In genomic region chr2:3608373-3609278, GRCh38 we compare ENCODE assay signal across 16 cellular contexts. TPM values are rescaled to one million over a fixed set of nuclear protein-coding genes. Genes with fewer than 3 reads are reported as not detected.
DNase-seq lines count a peak whose midpoint lies in the region; ATAC-seq, FAIRE-seq and TF ChIP-seq lines count a peak whose summit lies in the region.
"Had no signal": no experiment of that assay in that cellular context is flagged by ENCODE, and none has a peak within 500 bp of the region (broad histone marks: within the 10 kb centered on the region; RNA-seq: fewer than 3 reads in every experiment).

No MANE protein-coding gene starts in this region.

- H2AK5ac ChIP-seq in IMR-90 (ENCODE audit: low read depth, low read length): no peak overlapping the region

- no peaks in the 10 kb centered on the region for H3K36me3 ChIP-seq in IMR-90 (ENCODE audit: control insufficient read depth, insufficient read depth, low read length)
- H3K36me3 ChIP-seq in stomach: no peaks in the 10 kb centered on the region
- no peaks in the 10 kb centered on the region for H3K36me3 ChIP-seq in small intestine (ENCODE audit: control insufficient read depth in 2 of 2, insufficient read depth in 2 of 2, low read length in 2 of 2)
- no peaks in the 10 kb centered on the region for H3K36me3 ChIP-seq in kidney (ENCODE audit: control insufficient read depth in 1 of 2, insufficient read depth in 2 of 2, low read length in 2 of 2)
- H3K36me3 ChIP-seq: SJCRH30, tibial nerve had no signal

- H2BK120ac ChIP-seq in IMR-90 (ENCODE audit: low read depth, low read length): no peak overlapping the region

- no peak for TF ChIP-seq POLR2A in IMR-90 (IDR thresholded peaks at IDR 0.05; ENCODE audit: low read depth, low read length)
- TF ChIP-seq POLR2A in stomach (IDR thresholded peaks at IDR 0.05): no peak

- H3K9me1 ChIP-seq in IMR-90 (ENCODE audit: insufficient read depth, low read length): no peaks in the 10 kb centered on the region

- H3K9me3 ChIP-seq in IMR-90 (ENCODE audit: control insufficient read depth, insufficient read depth, low read length): peaks cover 2% of the 10 kb centered on the region; the same call in 1 of the 2 replicates
- no peaks in the 10 kb centered on the region for H3K9me3 ChIP-seq in stomach
- no peaks in the 10 kb centered on the region for H3K9me3 ChIP-seq in small intestine (ENCODE audit: control insufficient read depth, low read depth)
- no peaks in the 10 kb centered on the region for H3K9me3 ChIP-seq in kidney (ENCODE audit: control insufficient read depth in 1 of 2, low read length in 2 of 2)
- H3K9me3 ChIP-seq: mucosa of descending colon, psoas muscle, SJCRH30 had no signal

- peaks cover 5% of the 10 kb centered on the region; the same call in 1 of the 2 replicates for H3K27me3 ChIP-seq in IMR-90 (ENCODE audit: control insufficient read depth, insufficient read depth, low read length)
- H3K27me3 ChIP-seq in stomach: peaks cover 0 to 3% (median 0%) of the 10 kb centered on the region in 3 donors
- no peaks in the 10 kb centered on the region for H3K27me3 ChIP-seq in small intestine (ENCODE audit: control insufficient read depth in 2 of 2, insufficient read depth in 2 of 2, low read length in 2 of 2)
- H3K27me3 ChIP-seq: SJCRH30, tibial nerve had no signal

- H2BK20ac ChIP-seq in IMR-90 (ENCODE audit: low read depth, low read length): no peak overlapping the region

- peaks cover 14% of the 10 kb centered on the region for H3K4me1 Mint-ChIP-seq in activated naive CD8-positive, alpha-beta T cell treated with anti-CD3 and anti-CD28 coated beads, Interleukin-2, amount 10 ng/mL, durations not matched to agents 7 days and 5 days
- H3K4me1 Mint-ChIP-seq in stimulated activated naive CD8-positive, alpha-beta T cell treated with anti-CD3 and anti-CD28 coated beads, Interleukin-15, amount 100 ng/mL, for 72 hours: peaks cover 20% of the 10 kb centered on the region

- no peak overlapping the region for H3K4me2 ChIP-seq in IMR-90 (ENCODE audit: low read depth, low read length)

- in situ Hi-C loops in IMR-90 (cut with MboI; ENCODE audit: low sequenced_read_pairs): no loop called here

- TF ChIP-seq EP300 in stomach (IDR thresholded peaks at IDR 0.05): no peak

- TF ChIP-seq CTCF in IMR-90 (conservative IDR thresholded peaks at IDR 0.05; ENCODE audit: low read depth, low read length): no peak
- TF ChIP-seq CTCF in stomach (IDR thresholded peaks at IDR 0.05): no peak
- no peak for TF ChIP-seq CTCF in kidney (IDR thresholded peaks at IDR 0.05; ENCODE audit: borderline replicate concordance, extremely low read depth, insufficient read depth)

- DNase-seq in activated effector memory CD4-positive, alpha-beta T cell treated with anti-CD3 and anti-CD28 coated beads, Interleukin-2, amount 50 U/mL, for 16 hours: peak; percentile 57
- no peak for DNase-seq in activated effector memory CD4-positive, alpha-beta T cell treated with Interleukin-2 at 50 U/mL for 16 hours
- no peak for DNase-seq in IMR-90
- peak; percentile 34 for DNase-seq in activated naive CD8-positive, alpha-beta T cell treated with anti-CD3 and anti-CD28 coated beads, Interleukin-2, amount 10 ng/mL, durations not matched to agents 7 days and 5 days
- peak; percentile 19 for DNase-seq in stomach
- DNase-seq in stimulated activated naive CD8-positive, alpha-beta T cell treated with anti-CD3 and anti-CD28 coated beads, Interleukin-15, amount 100 ng/mL, for 72 hours: no peak
- no peak for DNase-seq in small intestine
- no peak for DNase-seq in kidney
- DNase-seq: psoas muscle, SJCRH30 had no signal

- no peaks in the 10 kb centered on the region for H3K79me1 ChIP-seq in IMR-90 (ENCODE audit: low read depth in 1 of 2, low read length in 2 of 2)

- POLR2A ChIA-PET in IMR-90 (lab: Charles Lee; ENCODE audit: unreplicated experiment): no interaction called here
- POLR2A ChIA-PET in activated naive CD8-positive, alpha-beta T cell treated with anti-CD3 and anti-CD28 coated beads, Interleukin-2, amount 10 ng/mL, durations not matched to agents 7 days and 5 days (lab: Charles Lee): interaction anchor here (1.0 to 1.5 kb wide), 3 partner anchors 8 to 230 kb away, joined by 3 to 8 read pairs (median 6); partner anchors contain the start of gene RNASEH1

- no peak overlapping the region for H2BK5ac ChIP-seq in IMR-90 (ENCODE audit: low read depth, low read length, poor library complexity, severe bottlenecking)

- BruUV-seq in IMR-90 (replicated peaks; lab: Mats Ljungman, UMichigan): no TSS peak

- no peak overlapping the region for H2BK15ac ChIP-seq in IMR-90 (ENCODE audit: low read depth, low read length)

- H3K56ac ChIP-seq in IMR-90 (ENCODE audit: extremely low read depth, insufficient read depth, low read length): no peak overlapping the region

- no peak overlapping the region for H3K9ac ChIP-seq in IMR-90 (ENCODE audit: low read depth, low read length)
- no peak overlapping the region for H3K9ac ChIP-seq in kidney (ENCODE audit: low read length in 2 of 2)

- no peak overlapping the region for H2AK9ac ChIP-seq in IMR-90 (replicated peaks; ENCODE audit: low read depth, low read length, poor library complexity)

- no peak overlapping the region for H4K91ac ChIP-seq in IMR-90 (ENCODE audit: insufficient read depth, low read depth, low read length)

- H3K27ac ChIP-seq in IMR-90 (ENCODE audit: insufficient read depth, low read length): no peak overlapping the region
- no peak overlapping the region for H3K27ac ChIP-seq in stomach
- no peak overlapping the region for H3K27ac ChIP-seq in small intestine (ENCODE audit: low read depth in 1 of 2, low read length in 1 of 2)
- no peak overlapping the region for H3K27ac ChIP-seq in kidney (ENCODE audit: low read depth in 2 of 2, low read length in 2 of 2)
- H3K27ac ChIP-seq: epithelial cell of prostate, psoas muscle, SJCRH30, tibial nerve had no signal

- H3K36me3 Mint-ChIP-seq in activated naive CD8-positive, alpha-beta T cell treated with anti-CD3 and anti-CD28 coated beads, Interleukin-2, amount 10 ng/mL, durations not matched to agents 7 days and 5 days: no peaks in the 10 kb centered on the region

- H3K4me3 ChIP-seq in IMR-90 (ENCODE audit: insufficient read depth, low read depth, low read length) (no peak overlapping the region), stomach (no peak overlapping the region), small intestine (ENCODE audit: low read depth in 1 of 2, low read length in 2 of 2) (no peak overlapping the region), kidney (ENCODE audit: low read length in 2 of 2) (peak overlapping the region in 1 of 2 donors; percentile 29)
- H3K4me3 ChIP-seq: mucosa of descending colon, psoas muscle, SJCRH30, tibial nerve had no signal

- H3K27ac Mint-ChIP-seq in activated naive CD8-positive, alpha-beta T cell treated with anti-CD3 and anti-CD28 coated beads, Interleukin-2, amount 10 ng/mL, durations not matched to agents 7 days and 5 days: peak overlapping the region; percentile 80
- no peak overlapping the region for H3K27ac Mint-ChIP-seq in stimulated activated naive CD8-positive, alpha-beta T cell treated with anti-CD3 and anti-CD28 coated beads, Interleukin-15, amount 100 ng/mL, for 72 hours

- dilution Hi-C loops in IMR-90 (cut with HindIII; ENCODE audit: low sequenced_read_pairs, unreplicated experiment): no loop called here

- FAIRE-seq in small intestine (lab: Jason Lieb, UNC): no peak
- no peak for FAIRE-seq in kidney (lab: Jason Lieb, UNC)
- FAIRE-seq: keratinocyte, TTC549 had no signal

- 76% methylated on average over 11 of the region's 19 CpGs; no CpG with 5 or more reads in 1 of the 2 experiments for WGBS in IMR-90 (ENCODE audit: extremely low coverage in 2 of 2, insufficient read length in 1 of 2), 2 experiments
- 78 to 82% (median 79%) methylated on average over 19 of the region's 19 CpGs for WGBS in stomach, 5 donors
- 67 to 77% (median 74%) methylated on average over 19 of the region's 19 CpGs for WGBS in small intestine, 3 donors

- H4K5ac ChIP-seq in IMR-90 (ENCODE audit: low read depth, low read length): no peak overlapping the region

- H3K4me3 Mint-ChIP-seq in activated naive CD8-positive, alpha-beta T cell treated with anti-CD3 and anti-CD28 coated beads, Interleukin-2, amount 10 ng/mL, durations not matched to agents 7 days and 5 days: peak overlapping the region; percentile 65
- no peak overlapping the region for H3K4me3 Mint-ChIP-seq in stimulated activated naive CD8-positive, alpha-beta T cell treated with anti-CD3 and anti-CD28 coated beads, Interleukin-15, amount 100 ng/mL, for 72 hours

- ATAC-seq in IMR-90 (ENCODE audit: low read depth): no peak
- ATAC-seq in activated naive CD8-positive, alpha-beta T cell treated with anti-CD3 and anti-CD28 coated beads, Interleukin-2, amount 10 ng/mL, durations not matched to agents 7 days and 5 days (ENCODE audit: low read depth): peak; percentile 17
- no peak for ATAC-seq in stimulated activated naive CD8-positive, alpha-beta T cell treated with anti-CD3 and anti-CD28 coated beads, Interleukin-15, amount 100 ng/mL, for 72 hours
- ATAC-seq: psoas muscle had no signal

- H3K18ac ChIP-seq in IMR-90 (ENCODE audit: low read depth, low read length): no peak overlapping the region

- H3K14ac ChIP-seq in IMR-90 (replicated peaks; ENCODE audit: low read depth, low read length): no peak overlapping the region

- no peaks in the 10 kb centered on the region for H3K27me3 Mint-ChIP-seq in activated naive CD8-positive, alpha-beta T cell treated with anti-CD3 and anti-CD28 coated beads, Interleukin-2, amount 10 ng/mL, durations not matched to agents 7 days and 5 days
- H3K27me3 Mint-ChIP-seq in stimulated activated naive CD8-positive, alpha-beta T cell treated with anti-CD3 and anti-CD28 coated beads, Interleukin-15, amount 100 ng/mL, for 72 hours: peaks cover 18% of the 10 kb centered on the region

- H4K8ac ChIP-seq in IMR-90 (ENCODE audit: low read depth in 2 of 2, low read length in 2 of 2): no peak overlapping the region

- peaks cover 1% of the 10 kb centered on the region; the same call in 1 of the 2 replicates for H3K4me1 ChIP-seq in IMR-90 (ENCODE audit: control insufficient read depth, insufficient read depth, low read length)
- H3K4me1 ChIP-seq in stomach: no peaks in the 10 kb centered on the region
- H3K4me1 ChIP-seq in small intestine (ENCODE audit: control insufficient read depth in 2 of 2, insufficient read depth in 1 of 2, low read depth in 1 of 2, low read length in 1 of 2): no peaks in the 10 kb centered on the region
- H3K4me1 ChIP-seq in kidney (ENCODE audit: control insufficient read depth in 1 of 2, insufficient read depth in 1 of 2, low read depth in 1 of 2, low read length in 2 of 2): peaks cover 0 to 4% of the 10 kb centered on the region in 2 donors
- H3K4me1 ChIP-seq: psoas muscle, SJCRH30, tibial nerve had no signal

- no peak for TF ChIP-seq RAD21 in IMR-90 (IDR thresholded peaks at IDR 0.05; ENCODE audit: low read length)

- peak overlapping the region; percentile 58 for H2AFZ ChIP-seq in IMR-90 (replicated peaks; ENCODE audit: low read length, poor library complexity)

- H3K4ac ChIP-seq in IMR-90 (ENCODE audit: low read depth, low read length): no peak overlapping the region

- intact Hi-C loops in IMR-90 (cut with micrococcal nuclease): no loop called here
- intact Hi-C loops in stomach (cut with DNase I; ENCODE audit: low total_unique reads): no loop called here
- intact Hi-C loops in kidney (cut with DNase I): no loop called here

- H3K9me3 Mint-ChIP-seq in activated naive CD8-positive, alpha-beta T cell treated with anti-CD3 and anti-CD28 coated beads, Interleukin-2, amount 10 ng/mL, durations not matched to agents 7 days and 5 days: peaks cover 1% of the 10 kb centered on the region
- H3K9me3 Mint-ChIP-seq in stimulated activated naive CD8-positive, alpha-beta T cell treated with anti-CD3 and anti-CD28 coated beads, Interleukin-15, amount 100 ng/mL, for 72 hours: peaks cover 0 to 10% of the 10 kb centered on the region in 2 donors

- CTCF ChIA-PET in IMR-90 (lab: Yijun Ruan, JAX): interaction anchor here (0.6 kb wide), 1 partner anchor 146 kb away, joined by 6 read pairs; no protein-coding TSS in a partner anchor

- no peaks in the 10 kb centered on the region for H4K20me1 ChIP-seq in IMR-90 (ENCODE audit: insufficient read depth, low read length)

- no peak overlapping the region for H3K23ac ChIP-seq in IMR-90 (ENCODE audit: low read depth, low read length)

RNA-seq across cellular contexts. Expression of gene COLEC11, which starts 13.7 kb away (rescaled TPM):
- under 0.01 and 0.28 TPM in 2 replicates for total RNA-seq in IMR-90 (2012; rRNA removed)
- polyA plus RNA-seq in IMR-90 (2012; rRNA removed): 0.24 and 0.55 TPM in 2 replicates
- 0.34 and 0.45 TPM in 2 replicates for polyA plus RNA-seq in IMR-90 (2012; cell fraction: cytosol; rRNA removed)
- polyA plus RNA-seq in IMR-90 (2012; cell fraction: nucleus; rRNA removed; ENCODE audit: low replicate concordance): 0.12 TPM in 1 of 2 replicates, not detected in the other
- total RNA-seq in activated naive CD8-positive, alpha-beta T cell treated with anti-CD3 and anti-CD28 coated beads, Interleukin-2, amount 10 ng/mL, durations not matched to agents 7 days and 5 days: under 1 TPM; 0.39 to 0.77 TPM
- 1 to 10 TPM in 2 of 5 donors, not detected in 3; 2.0 to 4.5 TPM for total RNA-seq in stomach
- 1 to 10 TPM; 2.1 to 9.9 (median 3.3) TPM for polyA plus RNA-seq in stomach
- 1 to 10 TPM in 2 of 3 donors, not detected in 1; 2.2 to 4.1 TPM for polyA plus RNA-seq in small intestine
- total RNA-seq in kidney: 7.6 TPM
- 34.6 TPM for polyA plus RNA-seq in kidney (ENCODE audit: insufficient read depth, low read depth, low replicate concordance)
- polyA plus RNA-seq: keratinocyte had no signal

RNA-seq across cellular contexts. Expression of gene RPS7, which starts 33.6 kb away (rescaled TPM):
- total RNA-seq in IMR-90 (2012; rRNA removed) (3,111 and 3,387 TPM in 2 replicates), stomach (1,000 to 10,000 TPM; 1,571 to 2,461 (median 2,078) TPM), kidney (992 TPM)
- polyA plus RNA-seq in IMR-90 (2012; rRNA removed) (1,199 and 1,260 TPM in 2 replicates), stomach (1,000 to 10,000 TPM; 3,068 to 4,006 (median 3,110) TPM), small intestine (1,000 to 10,000 TPM; 1,641 to 2,574 (median 2,513) TPM), kidney (ENCODE audit: insufficient read depth, low read depth, low replicate concordance) (1,826 TPM)
- 1,489 and 3,890 TPM in 2 replicates for polyA plus RNA-seq in IMR-90 (2012; cell fraction: cytosol; rRNA removed)
- polyA plus RNA-seq in IMR-90 (2012; cell fraction: nucleus; rRNA removed; ENCODE audit: low replicate concordance): 261 and 727 TPM in 2 replicates
- total RNA-seq in activated naive CD8-positive, alpha-beta T cell treated with anti-CD3 and anti-CD28 coated beads, Interleukin-2, amount 10 ng/mL, durations not matched to agents 7 days and 5 days: 1,000 to 10,000 TPM; 1,215 to 1,237 TPM

RNA-seq across cellular contexts. Expression of gene ALLC, which starts 49.4 kb away (rescaled TPM):
- total RNA-seq in IMR-90 (2012; rRNA removed): not detected in 2 replicates
- polyA plus RNA-seq in IMR-90 (2012; rRNA removed): not detected in 2 replicates
- not detected in 2 replicates for polyA plus RNA-seq in IMR-90 (2012; cell fraction: cytosol; rRNA removed)
- polyA plus RNA-seq in IMR-90 (2012; cell fraction: nucleus; rRNA removed; ENCODE audit: low replicate concordance): not detected in 2 replicates
- total RNA-seq in activated naive CD8-positive, alpha-beta T cell treated with anti-CD3 and anti-CD28 coated beads, Interleukin-2, amount 10 ng/mL, durations not matched to agents 7 days and 5 days: not detected
- not detected for total RNA-seq in stomach
- polyA plus RNA-seq in stomach: not detected
- under 1 TPM in 1 of 3 donors, not detected in 2; 0.07 TPM for polyA plus RNA-seq in small intestine
- not detected for total RNA-seq in kidney
- 1.3 TPM for polyA plus RNA-seq in kidney (ENCODE audit: insufficient read depth, low read depth, low replicate concordance)
- total RNA-seq: cerebellum, mucosa of descending colon, psoas muscle, SJCRH30 had no signal
- polyA plus RNA-seq: keratinocyte, psoas muscle had no signal

RNA-seq across cellular contexts. Expression of gene RNASEH1, which starts 50.5 kb away (rescaled TPM):
- total RNA-seq in IMR-90 (2012; rRNA removed): 23.7 and 38.3 TPM in 2 replicates
- 21.7 and 23.5 TPM in 2 replicates for polyA plus RNA-seq in IMR-90 (2012; rRNA removed)
- polyA plus RNA-seq in IMR-90 (2012; cell fraction: cytosol; rRNA removed): 11.6 and 14.9 TPM in 2 replicates
- polyA plus RNA-seq in IMR-90 (2012; cell fraction: nucleus; rRNA removed; ENCODE audit: low replicate concordance): 6.1 and 14.1 TPM in 2 replicates
- total RNA-seq in activated naive CD8-positive, alpha-beta T cell treated with anti-CD3 and anti-CD28 coated beads, Interleukin-2, amount 10 ng/mL, durations not matched to agents 7 days and 5 days: 10 to 100 TPM; 24.7 to 24.9 TPM
- total RNA-seq in stomach: 10 to 100 TPM in 3 of 5 donors, 1 to 10 TPM in 2; 1.7 to 32.1 (median 13.6) TPM
- polyA plus RNA-seq in stomach: 10 to 100 TPM in 1 of 3 donors, 1 to 10 TPM in 2; 4.6 to 13.9 (median 7.9) TPM
- 10 to 100 TPM in 1 of 3 donors, 1 to 10 TPM in 2; 5.1 to 16.4 (median 5.6) TPM for polyA plus RNA-seq in small intestine
- total RNA-seq in kidney: 21.1 TPM
- polyA plus RNA-seq in kidney (ENCODE audit: insufficient read depth, low read depth, low replicate concordance): 6.8 TPM

Comparison
In these comparisons a context has a peak if more than half of its experiments do, and no peak if none do; other contexts are left out.
1. DNase-seq: peak in activated effector memory CD4-positive, alpha-beta T cell treated with anti-CD3 and anti-CD28 coated beads, Interleukin-2, amount 50 U/mL, for 16 hours (single experiment), activated naive CD8-positive, alpha-beta T cell treated with anti-CD3 and anti-CD28 coated beads, Interleukin-2, amount 10 ng/mL, durations not matched to agents 7 days and 5 days (single experiment) and stomach (single experiment); none in activated effector memory CD4-positive, alpha-beta T cell treated with Interleukin-2 at 50 U/mL for 16 hours (single experiment), IMR-90 (single experiment), stimulated activated naive CD8-positive, alpha-beta T cell treated with anti-CD3 and anti-CD28 coated beads, Interleukin-15, amount 100 ng/mL, for 72 hours (0 of 2), small intestine (single experiment) and kidney (single experiment).